In the genomic region with DNA sequence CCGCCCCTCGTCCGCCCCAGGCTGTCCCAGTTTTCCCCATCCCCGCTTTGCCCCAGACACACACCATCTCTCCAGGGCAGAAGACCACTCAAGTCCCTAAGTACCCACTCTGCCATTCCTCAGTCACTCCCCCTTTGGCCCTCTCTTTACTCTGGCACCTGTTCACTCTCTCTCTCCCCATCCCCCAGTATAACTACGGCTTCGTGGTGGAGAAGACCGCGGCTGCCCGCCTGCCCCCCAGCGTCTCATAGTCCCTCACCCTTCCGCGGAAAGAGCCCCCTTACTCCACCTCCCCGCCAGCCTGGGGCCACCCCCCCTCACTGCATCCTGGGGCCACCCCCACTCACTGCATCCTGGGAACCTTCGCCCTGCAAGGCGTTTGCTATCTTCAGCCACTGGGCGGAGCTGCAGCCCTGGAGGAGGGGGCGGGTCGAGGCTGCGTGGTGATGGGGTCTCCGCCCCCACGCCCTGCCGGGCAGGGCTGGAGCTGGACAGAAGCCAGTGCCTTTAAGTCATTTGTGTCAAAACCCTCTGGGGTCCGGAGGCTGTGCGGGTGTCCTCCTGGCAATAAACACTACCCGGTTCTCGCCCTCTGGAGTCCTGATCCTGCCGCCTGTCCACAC, we compare ENCODE assay signal across 8 cellular contexts. TPM values are rescaled to one million over a fixed set of nuclear protein-coding genes. Genes with fewer than 3 reads are reported as not detected.
DNase-seq lines count a peak whose midpoint lies in the region; ATAC-seq and TF ChIP-seq lines count a peak whose summit lies in the region.

No MANE protein-coding gene starts in this region.

- ATAC-seq in HG03520 (IDR thresholded peaks at IDR 0.05; ENCODE audit: unreplicated experiment) (no peak), HG03139 (IDR thresholded peaks at IDR 0.05; ENCODE audit: unreplicated experiment) (no peak)

- no peaks in the 10 kb centered on the region for H3K27me3 ChIP-seq in OCI-LY3 (ENCODE audit: low read depth, low read length)

- H3K36me3 ChIP-seq in OCI-LY3 (replicated peaks; ENCODE audit: low read depth, low read length): no peaks in the 10 kb centered on the region

- no peak overlapping the region for H3K27ac ChIP-seq in OCI-LY3 (ENCODE audit: low read length)

- H3K4me2 ChIP-seq in OCI-LY3 (ENCODE audit: low read length): peak overlapping the region; percentile 55

- H3K4me1 ChIP-seq in OCI-LY3 (ENCODE audit: low read length): peaks cover 7% of the 10 kb centered on the region

- peak overlapping the region; percentile 60 for H3K4me3 ChIP-seq in OCI-LY3 (ENCODE audit: low read length)

- TF ChIP-seq CTCF in OCI-LY3 (IDR thresholded peaks at IDR 0.05; ENCODE audit: low read depth, low read length) (peak; percentile 66), chondrocyte (IDR thresholded peaks at IDR 0.05) (peak; percentile 76), mesothelial cell of epicardium (IDR thresholded peaks at IDR 0.05; ENCODE audit: unreplicated experiment) (no peak)

- H4K20me1 ChIP-seq in OCI-LY3 (ENCODE audit: insufficient read depth, low read length): no peaks in the 10 kb centered on the region

- H3K27ac Mint-ChIP-seq in chondrocyte (ENCODE audit: unreplicated experiment): no peak overlapping the region
- no peak overlapping the region for H3K27ac Mint-ChIP-seq in mesothelial cell of epicardium

- peak; percentile 54 for DNase-seq in stimulated activated CD4-positive, alpha-beta T cell treated with anti-CD3 and anti-CD28 coated beads, Interleukin-15, amount 100 ng/mL, for 24 hours
- DNase-seq in stimulated activated CD4-positive, alpha-beta T cell treated with anti-CD3 and anti-CD28 coated beads, Interleukin-2, amount 100 ng/mL, for 48 hours: no peak
- DNase-seq in chondrocyte (ENCODE audit: low spot score) (no peak), mesothelial cell of epicardium (ENCODE audit: low spot score in 2 of 2, unreplicated experiment in 2 of 2) (peak in 1 of 2 experiments; percentile 64), GOT3 (lab: John Stamatoyannopoulos, UW) (no peak)

- H3K9ac ChIP-seq in OCI-LY3 (ENCODE audit: low read length): 0 out of 2 replicates have a peak overlapping the region, but pooled peaks have one; percentile 8

- H3K4me3 Mint-ChIP-seq in chondrocyte (ENCODE audit: unreplicated experiment) (no peak overlapping the region), mesothelial cell of epicardium (peak overlapping the region; percentile 22)

- H3K9me3 Mint-ChIP-seq in chondrocyte (ENCODE audit: low read depth) (no peaks in the 10 kb centered on the region), mesothelial cell of epicardium (no peaks in the 10 kb centered on the region)

- H3K27me3 Mint-ChIP-seq in chondrocyte (ENCODE audit: low read depth) (no peaks in the 10 kb centered on the region), mesothelial cell of epicardium (ENCODE audit: low read depth) (no peaks in the 10 kb centered on the region)

- no peaks in the 10 kb centered on the region for H3K9me3 ChIP-seq in OCI-LY3 (ENCODE audit: insufficient read depth, low read length)

- H3K36me3 Mint-ChIP-seq in chondrocyte (ENCODE audit: low read depth) (no peaks in the 10 kb centered on the region), mesothelial cell of epicardium (peaks cover 3% of the 10 kb centered on the region)

- H2AFZ ChIP-seq in OCI-LY3 (ENCODE audit: low read depth, low read length): no peak overlapping the region

- H3K79me2 ChIP-seq in OCI-LY3 (ENCODE audit: low read length): no peaks in the 10 kb centered on the region

- H3K4me1 Mint-ChIP-seq in chondrocyte (ENCODE audit: low read depth) (peaks cover 8% of the 10 kb centered on the region), mesothelial cell of epicardium (peaks cover 13% of the 10 kb centered on the region)

RNA-seq across cellular contexts. Expression of a gene that starts 5.0 kb away (rescaled TPM):
- total RNA-seq in chondrocyte (36.3 to 46.7 TPM (median 39.4 TPM) in 3 replicates), mesothelial cell of epicardium (53.5 to 57.2 TPM (median 54.5 TPM) in 3 replicates)

RNA-seq across cellular contexts. Expression of a gene that starts 19.4 kb away (rescaled TPM):
- not detected in 3 replicates for total RNA-seq in chondrocyte
- 326 to 362 TPM (median 360 TPM) in 3 replicates for total RNA-seq in mesothelial cell of epicardium

RNA-seq across cellular contexts. Expression of a gene that starts 23.6 kb away (rescaled TPM):
- 0.27 to 0.57 TPM (median 0.28 TPM) in 3 replicates for total RNA-seq in chondrocyte
- 4.8 to 6.0 TPM (median 5.1 TPM) in 3 replicates for total RNA-seq in mesothelial cell of epicardium

RNA-seq across cellular contexts. Expression of a gene that starts 30.9 kb away (rescaled TPM):
- total RNA-seq in chondrocyte: not detected in 3 replicates
- total RNA-seq in mesothelial cell of epicardium: 8.7 to 11.9 TPM (median 10.9 TPM) in 3 replicates

RNA-seq across cellular contexts. Expression of a gene that starts 35.9 kb away (rescaled TPM):
- not detected in 3 replicates for total RNA-seq in chondrocyte
- total RNA-seq in mesothelial cell of epicardium: not detected in 3 replicates

Comparison
In these comparisons a context has a peak if more than half of its experiments do, and no peak if none do; other contexts are left out.
1. RNA of a gene that starts 19.4 kb away (total RNA-seq): 326 to 362 TPM in mesothelial cell of epicardium; not detected in chondrocyte; every median in the first group is over 100 times any median in the second.